ENCODE assay signal across 1 cellular context in the genomic region with DNA sequence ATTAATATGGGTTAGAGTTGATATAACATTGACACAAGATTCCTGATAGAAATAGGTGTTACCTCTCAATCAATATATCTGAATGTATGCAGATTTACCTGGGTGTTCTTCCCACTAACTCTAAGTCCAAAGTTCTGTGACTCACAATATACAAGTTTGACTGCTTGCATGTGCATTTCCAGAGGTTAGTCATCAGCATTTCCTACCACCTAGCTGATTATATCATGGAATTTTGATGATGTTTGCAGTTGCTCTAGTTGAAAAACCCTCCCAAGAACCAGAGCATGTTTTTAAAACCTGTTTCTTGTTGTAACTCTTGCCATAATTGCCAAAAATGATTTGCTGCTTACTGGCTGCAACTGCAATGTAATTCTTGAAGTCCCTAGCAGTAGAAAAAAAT.
A peak's percentile ranks its signal among the peaks of the same experiment; 100 is the strongest.
TF ChIP-seq lines count a peak whose summit lies in the region.

No MANE protein-coding gene starts in this region.

TF ChIP-seq in HepG2, 621 proteins besides CTCF, POLR2A, EP300 and RAD21:
- TF ChIP-seq ZNF629 (CRISPR knock-in tag; conservative IDR thresholded peaks at IDR 0.05) (no peak), ZNF614 (CRISPR knock-in tag; IDR thresholded peaks at IDR 0.05; ENCODE audit: borderline replicate concordance) (no peak), ZNF746 (CRISPR knock-in tag; IDR thresholded peaks at IDR 0.05) (no peak), MAFK (conservative IDR thresholded peaks at IDR 0.05 in 1 of 2, IDR thresholded peaks at IDR 0.05 in 1 of 2; ENCODE audit: low read length in 2 of 2) (peak; percentile 37 to 55; a peak in 3 of 4 replicates), MAFF (IDR thresholded peaks at IDR 0.05; ENCODE audit: low read depth, low read length) (peak; percentile 54; the same call in 1 of the 2 replicates)
- TF ChIP-seq, protein P1, sequence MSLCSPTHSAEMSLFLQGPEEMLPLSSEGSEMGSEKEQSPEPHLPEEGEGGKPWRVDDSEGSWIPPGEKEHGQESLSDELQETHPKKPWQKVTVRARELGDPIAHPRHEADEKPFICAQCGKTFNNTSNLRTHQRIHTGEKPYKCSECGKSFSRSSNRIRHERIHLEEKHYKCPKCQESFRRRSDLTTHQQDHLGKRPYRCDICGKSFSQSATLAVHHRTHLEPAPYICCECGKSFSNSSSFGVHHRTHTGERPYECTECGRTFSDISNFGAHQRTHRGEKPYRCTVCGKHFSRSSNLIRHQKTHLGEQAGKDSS (CRISPR knock-in tag; IDR thresholded peaks at IDR 0.05; ENCODE audit: borderline replicate concordance, low read depth), result no peak
- TF ChIP-seq, protein P2, sequence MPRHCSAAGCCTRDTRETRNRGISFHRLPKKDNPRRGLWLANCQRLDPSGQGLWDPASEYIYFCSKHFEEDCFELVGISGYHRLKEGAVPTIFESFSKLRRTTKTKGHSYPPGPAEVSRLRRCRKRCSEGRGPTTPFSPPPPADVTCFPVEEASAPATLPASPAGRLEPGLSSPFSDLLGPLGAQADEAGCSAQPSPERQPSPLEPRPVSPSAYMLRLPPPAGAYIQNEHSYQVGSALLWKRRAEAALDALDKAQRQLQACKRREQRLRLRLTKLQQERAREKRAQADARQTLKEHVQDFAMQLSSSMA (CRISPR knock-in tag; IDR thresholded peaks at IDR 0.05), result no peak
- TF ChIP-seq, protein P3, sequence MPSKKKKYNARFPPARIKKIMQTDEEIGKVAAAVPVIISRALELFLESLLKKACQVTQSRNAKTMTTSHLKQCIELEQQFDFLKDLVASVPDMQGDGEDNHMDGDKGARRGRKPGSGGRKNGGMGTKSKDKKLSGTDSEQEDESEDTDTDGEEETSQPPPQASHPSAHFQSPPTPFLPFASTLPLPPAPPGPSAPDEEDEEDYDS (CRISPR knock-in tag; IDR thresholded peaks at IDR 0.05), result no peak
- TF ChIP-seq, protein P4, sequence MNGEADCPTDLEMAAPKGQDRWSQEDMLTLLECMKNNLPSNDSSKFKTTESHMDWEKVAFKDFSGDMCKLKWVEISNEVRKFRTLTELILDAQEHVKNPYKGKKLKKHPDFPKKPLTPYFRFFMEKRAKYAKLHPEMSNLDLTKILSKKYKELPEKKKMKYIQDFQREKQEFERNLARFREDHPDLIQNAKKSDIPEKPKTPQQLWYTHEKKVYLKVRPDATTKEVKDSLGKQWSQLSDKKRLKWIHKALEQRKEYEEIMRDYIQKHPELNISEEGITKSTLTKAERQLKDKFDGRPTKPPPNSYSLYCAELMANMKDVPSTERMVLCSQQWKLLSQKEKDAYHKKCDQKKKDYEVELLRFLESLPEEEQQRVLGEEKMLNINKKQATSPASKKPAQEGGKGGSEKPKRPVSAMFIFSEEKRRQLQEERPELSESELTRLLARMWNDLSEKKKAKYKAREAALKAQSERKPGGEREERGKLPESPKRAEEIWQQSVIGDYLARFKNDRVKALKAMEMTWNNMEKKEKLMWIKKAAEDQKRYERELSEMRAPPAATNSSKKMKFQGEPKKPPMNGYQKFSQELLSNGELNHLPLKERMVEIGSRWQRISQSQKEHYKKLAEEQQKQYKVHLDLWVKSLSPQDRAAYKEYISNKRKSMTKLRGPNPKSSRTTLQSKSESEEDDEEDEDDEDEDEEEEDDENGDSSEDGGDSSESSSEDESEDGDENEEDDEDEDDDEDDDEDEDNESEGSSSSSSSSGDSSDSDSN (CRISPR knock-in tag; IDR thresholded peaks at IDR 0.05), result no peak
- TF ChIP-seq, protein P5, sequence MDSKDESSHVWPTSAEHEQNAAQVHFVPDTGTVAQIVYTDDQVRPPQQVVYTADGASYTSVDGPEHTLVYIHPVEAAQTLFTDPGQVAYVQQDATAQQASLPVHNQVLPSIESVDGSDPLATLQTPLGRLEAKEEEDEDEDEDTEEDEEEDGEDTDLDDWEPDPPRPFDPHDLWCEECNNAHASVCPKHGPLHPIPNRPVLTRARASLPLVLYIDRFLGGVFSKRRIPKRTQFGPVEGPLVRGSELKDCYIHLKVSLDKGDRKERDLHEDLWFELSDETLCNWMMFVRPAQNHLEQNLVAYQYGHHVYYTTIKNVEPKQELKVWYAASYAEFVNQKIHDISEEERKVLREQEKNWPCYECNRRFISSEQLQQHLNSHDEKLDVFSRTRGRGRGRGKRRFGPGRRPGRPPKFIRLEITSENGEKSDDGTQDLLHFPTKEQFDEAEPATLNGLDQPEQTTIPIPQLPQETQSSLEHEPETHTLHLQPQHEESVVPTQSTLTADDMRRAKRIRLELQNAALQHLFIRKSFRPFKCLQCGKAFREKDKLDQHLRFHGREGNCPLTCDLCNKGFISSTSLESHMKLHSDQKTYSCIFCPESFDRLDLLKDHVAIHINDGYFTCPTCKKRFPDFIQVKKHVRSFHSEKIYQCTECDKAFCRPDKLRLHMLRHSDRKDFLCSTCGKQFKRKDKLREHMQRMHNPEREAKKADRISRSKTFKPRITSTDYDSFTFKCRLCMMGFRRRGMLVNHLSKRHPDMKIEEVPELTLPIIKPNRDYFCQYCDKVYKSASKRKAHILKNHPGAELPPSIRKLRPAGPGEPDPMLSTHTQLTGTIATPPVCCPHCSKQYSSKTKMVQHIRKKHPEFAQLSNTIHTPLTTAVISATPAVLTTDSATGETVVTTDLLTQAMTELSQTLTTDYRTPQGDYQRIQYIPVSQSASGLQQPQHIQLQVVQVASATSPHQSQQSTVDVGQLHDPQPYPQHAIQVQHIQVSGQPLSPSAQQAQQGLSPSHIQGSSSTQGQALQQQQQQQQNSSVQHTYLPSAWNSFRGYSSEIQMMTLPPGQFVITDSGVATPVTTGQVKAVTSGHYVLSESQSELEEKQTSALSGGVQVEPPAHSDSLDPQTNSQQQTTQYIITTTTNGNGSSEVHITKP (CRISPR knock-in tag; IDR thresholded peaks at IDR 0.05; ENCODE audit: low read depth), result no peak
